ENCODE assay signal across 1 cellular context in genomic region chr22:29205598-29206371, GRCh38.
TF ChIP-seq lines count a peak whose summit lies in the region.

EMID1 (plus strand) TSS chr22:29205896; CDS start chr22:29206039, 143 bp downstream.

TF ChIP-seq in K562, 482 proteins besides CTCF, POLR2A, EP300 and RAD21 (continued from another document):
- no peak for TF ChIP-seq RREB1 (CRISPR knock-in tag; IDR thresholded peaks at IDR 0.05)
